ENCODE assay signal across 25 cellular contexts in the genomic region with DNA sequence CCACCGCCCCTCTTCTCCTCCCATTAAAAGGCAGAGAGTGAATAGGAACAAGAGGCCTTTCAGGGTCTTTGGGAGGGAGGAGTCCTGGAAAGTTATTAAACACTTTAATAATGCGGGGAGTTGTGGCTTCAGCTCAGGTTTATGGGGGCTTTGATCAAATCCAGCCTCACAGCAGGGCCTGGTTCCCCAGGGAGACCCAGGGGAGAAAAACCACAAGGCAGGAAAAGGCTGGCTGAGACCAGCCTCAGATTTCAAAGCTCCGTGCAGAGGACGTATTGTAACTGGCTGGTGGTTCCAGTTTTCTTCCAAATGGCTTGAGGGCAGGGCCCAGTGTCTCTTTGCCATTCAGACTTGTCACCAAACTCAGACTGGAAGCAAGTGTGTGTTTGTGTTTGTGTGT.
DNase-seq lines count a peak whose midpoint lies in the region; ATAC-seq, FAIRE-seq and TF ChIP-seq lines count a peak whose summit lies in the region.
"Had no signal": no experiment of that assay in that cellular context is flagged by ENCODE, and none has a peak within 500 bp of the region (broad histone marks: within the 10 kb centered on the region; RNA-seq: fewer than 3 reads in every experiment).

No MANE protein-coding gene starts in this region.

- CTCF ChIA-PET in CD8-positive, alpha-beta T cell (lab: Charles Lee): no interaction called here

- H3K36me3 ChIP-seq in SK-N-MC (ENCODE audit: insufficient read depth, low read length): no peaks in the 10 kb centered on the region
- H3K36me3 ChIP-seq in CD8-positive, alpha-beta T cell (ENCODE audit: insufficient read depth, low read length): no peaks in the 10 kb centered on the region
- H3K36me3 ChIP-seq: upper lobe of left lung had no signal

- peaks cover 3% of the 10 kb centered on the region for H3K27me3 Mint-ChIP-seq in CD8-positive, alpha-beta T cell (ENCODE audit: low read depth)

- ATAC-seq in CD8-positive, alpha-beta T cell: no peak
- ATAC-seq: activated CD8-positive, alpha-beta T cell treated with anti-CD3 and anti-CD28 coated beads for 36 hours; esophagus mucosa; stimulated activated naive CD8-positive, alpha-beta T cell treated with anti-CD3 and anti-CD28 coated beads, Interleukin-15, amount 100 ng/mL, for 72 hours had no signal

- intact Hi-C loops in CD8-positive, alpha-beta T cell (cut with DNase I, micrococcal nuclease): loop anchor here in 1 of 2 experiments (10.0 kb wide), 2 partner anchors 59 to 239 kb away; partner anchors contain the start of gene TLE3

- POLR2A ChIA-PET in CD8-positive, alpha-beta T cell (lab: Charles Lee): no interaction called here

- H3K9ac ChIP-seq in SK-N-MC (ENCODE audit: insufficient read length): peak overlapping the region; percentile 25

- H3K36me3 Mint-ChIP-seq in CD8-positive, alpha-beta T cell: no peaks in the 10 kb centered on the region
- H3K36me3 Mint-ChIP-seq: activated naive CD8-positive, alpha-beta T cell treated with anti-CD3 and anti-CD28 coated beads, Interleukin-2, amount 10 ng/mL, durations not matched to agents 7 days and 5 days; CD8-positive, alpha-beta memory T cell; immature natural killer cell had no signal

- no peak overlapping the region for H3K4me3 Mint-ChIP-seq in CD8-positive, alpha-beta T cell
- H3K4me3 Mint-ChIP-seq: activated B cell treated with CpG ODN at 0.5 μM for 24 hours; activated CD8-positive, alpha-beta T cell treated with anti-CD3 and anti-CD28 coated beads for 36 hours; activated naive CD8-positive, alpha-beta T cell treated with anti-CD3 and anti-CD28 coated beads, Interleukin-2, amount 10 ng/mL, durations not matched to agents 7 days and 5 days; CD8-positive, alpha-beta memory T cell; immature natural killer cell; neural crest cell; stimulated activated naive CD8-positive, alpha-beta T cell treated with anti-CD3 and anti-CD28 coated beads, Interleukin-15, amount 100 ng/mL, for 72 hours; T-helper 1 cell treated with Interleukin-12 subunit alpha and Interleukin-12 subunit beta and Interleukin-4 antibody, amounts not matched to agents 30 μg/mL and 1 μg/mL, for 36 hours had no signal

- peak; percentile 94 for FAIRE-seq in urothelium cell line (lab: Jason Lieb, UNC)
- FAIRE-seq: A204.1 had no signal

- peaks cover 21% of the 10 kb centered on the region for H3K4me1 ChIP-seq in CD8-positive, alpha-beta T cell (ENCODE audit: insufficient read depth, low read length)
- H3K4me1 ChIP-seq: upper lobe of left lung had no signal

- H3K27me3 ChIP-seq in CD8-positive, alpha-beta T cell (ENCODE audit: insufficient read depth, low read length): no peaks in the 10 kb centered on the region
- H3K27me3 ChIP-seq: upper lobe of left lung had no signal

- no peak for TF ChIP-seq CTCF in CD8-positive, alpha-beta T cell (IDR thresholded peaks at IDR 0.05)

- H3K9me3 ChIP-seq in SK-N-MC (ENCODE audit: low read depth, low read length): no peaks in the 10 kb centered on the region
- no peaks in the 10 kb centered on the region for H3K9me3 ChIP-seq in CD8-positive, alpha-beta T cell (ENCODE audit: low read length)
- H3K9me3 ChIP-seq: upper lobe of left lung had no signal

- H3K4me1 Mint-ChIP-seq in CD8-positive, alpha-beta T cell (ENCODE audit: low read depth): peaks cover 19% of the 10 kb centered on the region

- H3K4me3 ChIP-seq in SK-N-MC: peak overlapping the region; percentile 64
- H3K4me3 ChIP-seq in CD8-positive, alpha-beta T cell (ENCODE audit: low read depth, low read length): no peak overlapping the region
- H3K4me3 ChIP-seq: lung, upper lobe of left lung had no signal

- no peak overlapping the region for H3K27ac Mint-ChIP-seq in CD8-positive, alpha-beta T cell
- H3K27ac Mint-ChIP-seq: activated B cell treated with CpG ODN at 0.5 μM for 24 hours; activated CD8-positive, alpha-beta T cell treated with anti-CD3 and anti-CD28 coated beads for 36 hours; activated naive CD8-positive, alpha-beta T cell treated with anti-CD3 and anti-CD28 coated beads, Interleukin-2, amount 10 ng/mL, durations not matched to agents 7 days and 5 days; CD8-positive, alpha-beta memory T cell; immature natural killer cell; stimulated activated naive CD8-positive, alpha-beta T cell treated with anti-CD3 and anti-CD28 coated beads, Interleukin-15, amount 100 ng/mL, for 72 hours; T-helper 1 cell treated with Interleukin-12 subunit alpha and Interleukin-12 subunit beta and Interleukin-4 antibody, amounts not matched to agents 30 μg/mL and 1 μg/mL, for 36 hours had no signal

- DNase-seq in NCI-H526 (lab: John Stamatoyannopoulos, UW) (peak; percentile 11 to 42), NCI-H526 treated with DMSO at 0.1 percent for 48 hours (lab: John Stamatoyannopoulos, UW) (no peak), SK-N-MC (ENCODE audit: low read depth, low spot score) (no peak), left kidney (ENCODE audit: low read depth, low spot score) (peak; percentile 57), urothelium cell line (ENCODE audit: low spot score) (no peak), MV-4-11 (lab: John Stamatoyannopoulos, UW) (no peak), NAMALWA (ENCODE audit: low spot score) (no peak)
- DNase-seq in CD8-positive, alpha-beta T cell: no peak
- DNase-seq: activated B cell treated with CpG ODN at 0.5 μM for 24 hours; activated CD8-positive, alpha-beta T cell treated with anti-CD3 and anti-CD28 coated beads for 36 hours; activated naive CD8-positive, alpha-beta T cell treated with anti-CD3 and anti-CD28 coated beads, Interleukin-2, amount 10 ng/mL, durations not matched to agents 7 days and 5 days; activated T-cell treated with anti-CD3 and anti-CD28 coated beads, Interleukin-2, amount 50 U/mL, for 48 hours; CD8-positive, alpha-beta memory T cell; immature natural killer cell; NCI-H1092 treated with DMSO at 0.1 percent for 48 hours; NCI-H226; NK-92 treated with Interleukin-12 subunit alpha and Interleukin-12 subunit beta, amount 100 ng/mL, for 24 hours; RPMI8226; stimulated activated naive CD8-positive, alpha-beta T cell treated with anti-CD3 and anti-CD28 coated beads, Interleukin-15, amount 100 ng/mL, for 72 hours; upper lobe of left lung had no signal

- no peaks in the 10 kb centered on the region for H3K9me3 Mint-ChIP-seq in CD8-positive, alpha-beta T cell
- H3K9me3 Mint-ChIP-seq: activated CD8-positive, alpha-beta T cell treated with anti-CD3 and anti-CD28 coated beads for 36 hours; CD8-positive, alpha-beta memory T cell; immature natural killer cell; neural crest cell had no signal

- 0 out of 2 replicates have a peak overlapping the region, but pooled peaks have one; percentile 20 for H3K27ac ChIP-seq in SK-N-MC
- H3K27ac ChIP-seq in CD8-positive, alpha-beta T cell (ENCODE audit: low read depth, low read length): no peak overlapping the region
- H3K27ac ChIP-seq: upper lobe of left lung had no signal

Comparison
In these comparisons a context has a peak if more than half of its experiments do, and no peak if none do; other contexts are left out.
1. DNase-seq: peak in NCI-H526 (2 of 2) and left kidney (single experiment); none in NCI-H526 treated with DMSO at 0.1 percent for 48 hours (single experiment), SK-N-MC (single experiment), urothelium cell line (single experiment), CD8-positive, alpha-beta T cell (0 of 7), MV-4-11 (single experiment) and NAMALWA (single experiment).